Comparison of ENCODE assay signal across 8 cellular contexts in genomic region chr19:49911381-49912145, GRCh38. TPM values are rescaled to one million over a fixed set of nuclear protein-coding genes. Genes with fewer than 3 reads are reported as not detected.
DNase-seq lines count a peak whose midpoint lies in the region; ATAC-seq and TF ChIP-seq lines count a peak whose summit lies in the region.

No MANE protein-coding gene starts in this region.

- no peaks in the 10 kb centered on the region for H3K9me3 Mint-ChIP-seq in activated CD4-positive, alpha-beta memory T cell treated with anti-CD3 and anti-CD28 coated beads for 36 hours

- peaks cover 77% of the 10 kb centered on the region for H3K36me3 Mint-ChIP-seq in activated CD4-positive, alpha-beta memory T cell treated with anti-CD3 and anti-CD28 coated beads for 36 hours

- peak; percentile 42 for ATAC-seq in GM21737 (IDR thresholded peaks at IDR 0.05; ENCODE audit: unreplicated experiment)
- ATAC-seq in left lung = peak; percentile 47

- CTCF ChIA-PET in activated CD4-positive, alpha-beta memory T cell treated with anti-CD3 and anti-CD28 coated beads for 36 hours (lab: Charles Lee) = interaction anchor here (0.5 to 3.7 kb wide), 7 partner anchors 14 to 26 kb away, joined by 3 to 15 read pairs (median 7); partner anchors contain the start of genes ATF5 and NUP62

- peak overlapping the region; percentile 97 for H3K27ac Mint-ChIP-seq in activated CD4-positive, alpha-beta memory T cell treated with anti-CD3 and anti-CD28 coated beads for 36 hours

- TF ChIP-seq CTCF in left lung (IDR thresholded peaks at IDR 0.05) (no peak), WERI-Rb-1 (IDR thresholded peaks at IDR 0.05; ENCODE audit: low read depth, low read length) (no peak)

- peaks cover 78% of the 10 kb centered on the region for H3K4me1 Mint-ChIP-seq in activated CD4-positive, alpha-beta memory T cell treated with anti-CD3 and anti-CD28 coated beads for 36 hours (ENCODE audit: low read depth)

- H3K4me3 Mint-ChIP-seq in activated CD4-positive, alpha-beta memory T cell treated with anti-CD3 and anti-CD28 coated beads for 36 hours = peak overlapping the region; percentile 51

- no peaks in the 10 kb centered on the region for H3K27me3 Mint-ChIP-seq in activated CD4-positive, alpha-beta memory T cell treated with anti-CD3 and anti-CD28 coated beads for 36 hours

- H3K9me3 ChIP-seq in left lung (no peaks in the 10 kb centered on the region), WERI-Rb-1 (ENCODE audit: severe bottlenecking) (no peaks in the 10 kb centered on the region)

- DNase-seq in CD1c-positive myeloid dendritic cell (ENCODE audit: extremely low spot score) (peak; percentile 79), left lung (no peak), NCI-H2107 treated with DMSO at 0.1 percent for 48 hours (lab: John Stamatoyannopoulos, UW; ENCODE audit: unreplicated experiment) (no peak), WERI-Rb-1 (no peak), NCI-H2196 treated with DMSO at 0.1 percent for 48 hours (lab: John Stamatoyannopoulos, UW; ENCODE audit: unreplicated experiment) (no peak)
- peak; percentile 72 for DNase-seq in activated CD4-positive, alpha-beta memory T cell treated with anti-CD3 and anti-CD28 coated beads for 36 hours
- DNase-seq in effector CD8-positive, alpha-beta T cell (lab: John Stamatoyannopoulos, UW) = no peak

- H3K4me1 ChIP-seq in left lung = peaks cover 4 to 34% of the 10 kb centered on the region in 2 donors

- H3K27ac ChIP-seq in left lung (peak overlapping the region in 1 of 2 donors; percentile 63), WERI-Rb-1 (no peak overlapping the region)

- intact Hi-C loops in activated CD4-positive, alpha-beta memory T cell treated with anti-CD3 and anti-CD28 coated beads for 36 hours (cut with micrococcal nuclease) = loop anchor here (1.0 to 2.0 kb wide), 2 partner anchors 14 to 17 kb away; partner anchors contain the start of genes ATF5 and NUP62
- intact Hi-C loops in left lung (cut with DNase I) = no loop called here

- POLR2A ChIA-PET in activated CD4-positive, alpha-beta memory T cell treated with anti-CD3 and anti-CD28 coated beads for 36 hours (lab: Charles Lee) = interaction anchor here (0.9 to 3.6 kb wide), 8 partner anchors 10 to 42 kb away, joined by 3 to 77 read pairs (median 6); partner anchors contain the start of genes AKT1S1, ATF5, IL4I1 and NUP62

- H3K36me3 ChIP-seq in left lung = peaks cover 0 to 87% of the 10 kb centered on the region in 2 donors
- peaks cover 90% of the 10 kb centered on the region for H3K36me3 ChIP-seq in WERI-Rb-1

- no peaks in the 10 kb centered on the region for H3K27me3 ChIP-seq in left lung
- H3K27me3 ChIP-seq in WERI-Rb-1 (ENCODE audit: insufficient read depth, low read depth, severe bottlenecking) = no peaks in the 10 kb centered on the region

- H3K4me3 ChIP-seq in left lung (no peak overlapping the region), WERI-Rb-1 (ENCODE audit: low read depth, low read length) (no peak overlapping the region)

RNA-seq across cellular contexts. Expression of gene IL4I1, which starts 14.9 kb away (rescaled TPM):
- total RNA-seq in activated CD4-positive, alpha-beta memory T cell treated with anti-CD3 and anti-CD28 coated beads for 36 hours = 100 to 1,000 TPM; 108 to 111 TPM
- 1 to 10 TPM; 2.4 to 6.5 TPM for total RNA-seq in left lung

RNA-seq across cellular contexts. Expression of gene ATF5, which starts 17.4 kb away (rescaled TPM):
- 10 to 100 TPM; 24.5 to 25.8 TPM for total RNA-seq in activated CD4-positive, alpha-beta memory T cell treated with anti-CD3 and anti-CD28 coated beads for 36 hours
- total RNA-seq in left lung = 10 to 100 TPM; 17.4 to 25.0 TPM

RNA-seq across cellular contexts. Expression of gene NUP62, which starts 17.7 kb away (rescaled TPM):
- total RNA-seq in activated CD4-positive, alpha-beta memory T cell treated with anti-CD3 and anti-CD28 coated beads for 36 hours = 100 to 1,000 TPM; 160 to 171 TPM
- 10 to 100 TPM; 39.2 to 61.8 TPM for total RNA-seq in left lung

RNA-seq across cellular contexts. Expression of gene TBC1D17, which starts 34.1 kb away (rescaled TPM):
- 10 to 100 TPM; 32.5 to 34.7 TPM for total RNA-seq in activated CD4-positive, alpha-beta memory T cell treated with anti-CD3 and anti-CD28 coated beads for 36 hours
- 10 to 100 TPM; 35.2 to 43.3 TPM for total RNA-seq in left lung

RNA-seq across cellular contexts. Expression of gene AKT1S1, which starts 34.4 kb away (rescaled TPM):
- 10 to 100 TPM; 19.6 TPM for total RNA-seq in activated CD4-positive, alpha-beta memory T cell treated with anti-CD3 and anti-CD28 coated beads for 36 hours
- 10 to 100 TPM; 33.8 to 39.3 TPM for total RNA-seq in left lung

Comparison
In these comparisons a context has a peak if more than half of its experiments do, and no peak if none do; other contexts are left out.
1. DNase-seq: peak in CD1c-positive myeloid dendritic cell (single experiment) and activated CD4-positive, alpha-beta memory T cell treated with anti-CD3 and anti-CD28 coated beads for 36 hours (single experiment); none in left lung (0 of 2), effector CD8-positive, alpha-beta T cell (single experiment), NCI-H2107 treated with DMSO at 0.1 percent for 48 hours (single experiment), WERI-Rb-1 (single experiment) and NCI-H2196 treated with DMSO at 0.1 percent for 48 hours (single experiment).
2. RNA of gene IL4I1, which starts 14.9 kb away (total RNA-seq): 108 to 111 TPM in activated CD4-positive, alpha-beta memory T cell treated with anti-CD3 and anti-CD28 coated beads for 36 hours; 2.4 to 6.5 TPM in left lung; every median in the first group is over 10 times any median in the second.